1 cellular context compared by ENCODE assay signal in genomic region chr11:61972796-61973602, GRCh38.
TF ChIP-seq lines count a peak whose summit lies in the region.

No MANE protein-coding gene starts in this region.

TF ChIP-seq in HepG2, 621 proteins besides CTCF, POLR2A, EP300 and RAD21 (continued from another document and continues in another):
- TF ChIP-seq, protein P1, sequence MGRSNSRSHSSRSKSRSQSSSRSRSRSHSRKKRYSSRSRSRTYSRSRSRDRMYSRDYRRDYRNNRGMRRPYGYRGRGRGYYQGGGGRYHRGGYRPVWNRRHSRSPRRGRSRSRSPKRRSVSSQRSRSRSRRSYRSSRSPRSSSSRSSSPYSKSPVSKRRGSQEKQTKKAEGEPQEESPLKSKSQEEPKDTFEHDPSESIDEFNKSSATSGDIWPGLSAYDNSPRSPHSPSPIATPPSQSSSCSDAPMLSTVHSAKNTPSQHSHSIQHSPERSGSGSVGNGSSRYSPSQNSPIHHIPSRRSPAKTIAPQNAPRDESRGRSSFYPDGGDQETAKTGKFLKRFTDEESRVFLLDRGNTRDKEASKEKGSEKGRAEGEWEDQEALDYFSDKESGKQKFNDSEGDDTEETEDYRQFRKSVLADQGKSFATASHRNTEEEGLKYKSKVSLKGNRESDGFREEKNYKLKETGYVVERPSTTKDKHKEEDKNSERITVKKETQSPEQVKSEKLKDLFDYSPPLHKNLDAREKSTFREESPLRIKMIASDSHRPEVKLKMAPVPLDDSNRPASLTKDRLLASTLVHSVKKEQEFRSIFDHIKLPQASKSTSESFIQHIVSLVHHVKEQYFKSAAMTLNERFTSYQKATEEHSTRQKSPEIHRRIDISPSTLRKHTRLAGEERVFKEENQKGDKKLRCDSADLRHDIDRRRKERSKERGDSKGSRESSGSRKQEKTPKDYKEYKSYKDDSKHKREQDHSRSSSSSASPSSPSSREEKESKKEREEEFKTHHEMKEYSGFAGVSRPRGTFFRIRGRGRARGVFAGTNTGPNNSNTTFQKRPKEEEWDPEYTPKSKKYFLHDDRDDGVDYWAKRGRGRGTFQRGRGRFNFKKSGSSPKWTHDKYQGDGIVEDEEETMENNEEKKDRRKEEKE (IDR thresholded peaks at IDR 0.05): no peak
- no peak; the same call in 1 of the 2 replicates for TF ChIP-seq SP5 (CRISPR knock-in tag; IDR thresholded peaks at IDR 0.05; ENCODE audit: borderline replicate concordance, low read depth)
- no peak for TF ChIP-seq NR1H2 (CRISPR knock-in tag; IDR thresholded peaks at IDR 0.05; ENCODE audit: borderline replicate concordance, low read depth)
- TF ChIP-seq, protein P2, sequence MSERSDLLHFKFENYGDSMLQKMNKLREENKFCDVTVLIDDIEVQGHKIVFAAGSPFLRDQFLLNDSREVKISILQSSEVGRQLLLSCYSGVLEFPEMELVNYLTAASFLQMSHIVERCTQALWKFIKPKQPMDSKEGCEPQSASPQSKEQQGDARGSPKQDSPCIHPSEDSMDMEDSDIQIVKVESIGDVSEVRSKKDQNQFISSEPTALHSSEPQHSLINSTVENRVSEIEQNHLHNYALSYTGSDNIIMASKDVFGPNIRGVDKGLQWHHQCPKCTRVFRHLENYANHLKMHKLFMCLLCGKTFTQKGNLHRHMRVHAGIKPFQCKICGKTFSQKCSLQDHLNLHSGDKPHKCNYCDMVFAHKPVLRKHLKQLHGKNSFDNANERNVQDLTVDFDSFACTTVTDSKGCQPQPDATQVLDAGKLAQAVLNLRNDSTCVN (CRISPR knock-in tag; IDR thresholded peaks at IDR 0.05; ENCODE audit: borderline replicate concordance): peak; percentile 78; the same call in 1 of the 2 replicates
- peak; percentile 95 for TF ChIP-seq TFAP4 (IDR thresholded peaks at IDR 0.05; ENCODE audit: borderline replicate concordance, low read depth)
- no peak for TF ChIP-seq HDAC6 (IDR thresholded peaks at IDR 0.05; ENCODE audit: low read depth, low read length)
- 0 out of 2 replicates have a peak, but pooled peaks have one; percentile 38 for TF ChIP-seq SOX13 (IDR thresholded peaks at IDR 0.05)
- TF ChIP-seq SOX13 (CRISPR knock-in tag; conservative IDR thresholded peaks at IDR 0.05 in 1 of 2, IDR thresholded peaks at IDR 0.05 in 1 of 2): peak in 1 of 2 experiments; percentile 81; a peak in 2 of 4 replicates
- peak; percentile 48; the same call in 1 of the 2 replicates for TF ChIP-seq ZNF281 (CRISPR knock-in tag; IDR thresholded peaks at IDR 0.05; ENCODE audit: borderline replicate concordance)
- peak; percentile 86 for TF ChIP-seq ESRRA (CRISPR knock-in tag; IDR thresholded peaks at IDR 0.05; ENCODE audit: low read depth)
- TF ChIP-seq, protein P3, sequence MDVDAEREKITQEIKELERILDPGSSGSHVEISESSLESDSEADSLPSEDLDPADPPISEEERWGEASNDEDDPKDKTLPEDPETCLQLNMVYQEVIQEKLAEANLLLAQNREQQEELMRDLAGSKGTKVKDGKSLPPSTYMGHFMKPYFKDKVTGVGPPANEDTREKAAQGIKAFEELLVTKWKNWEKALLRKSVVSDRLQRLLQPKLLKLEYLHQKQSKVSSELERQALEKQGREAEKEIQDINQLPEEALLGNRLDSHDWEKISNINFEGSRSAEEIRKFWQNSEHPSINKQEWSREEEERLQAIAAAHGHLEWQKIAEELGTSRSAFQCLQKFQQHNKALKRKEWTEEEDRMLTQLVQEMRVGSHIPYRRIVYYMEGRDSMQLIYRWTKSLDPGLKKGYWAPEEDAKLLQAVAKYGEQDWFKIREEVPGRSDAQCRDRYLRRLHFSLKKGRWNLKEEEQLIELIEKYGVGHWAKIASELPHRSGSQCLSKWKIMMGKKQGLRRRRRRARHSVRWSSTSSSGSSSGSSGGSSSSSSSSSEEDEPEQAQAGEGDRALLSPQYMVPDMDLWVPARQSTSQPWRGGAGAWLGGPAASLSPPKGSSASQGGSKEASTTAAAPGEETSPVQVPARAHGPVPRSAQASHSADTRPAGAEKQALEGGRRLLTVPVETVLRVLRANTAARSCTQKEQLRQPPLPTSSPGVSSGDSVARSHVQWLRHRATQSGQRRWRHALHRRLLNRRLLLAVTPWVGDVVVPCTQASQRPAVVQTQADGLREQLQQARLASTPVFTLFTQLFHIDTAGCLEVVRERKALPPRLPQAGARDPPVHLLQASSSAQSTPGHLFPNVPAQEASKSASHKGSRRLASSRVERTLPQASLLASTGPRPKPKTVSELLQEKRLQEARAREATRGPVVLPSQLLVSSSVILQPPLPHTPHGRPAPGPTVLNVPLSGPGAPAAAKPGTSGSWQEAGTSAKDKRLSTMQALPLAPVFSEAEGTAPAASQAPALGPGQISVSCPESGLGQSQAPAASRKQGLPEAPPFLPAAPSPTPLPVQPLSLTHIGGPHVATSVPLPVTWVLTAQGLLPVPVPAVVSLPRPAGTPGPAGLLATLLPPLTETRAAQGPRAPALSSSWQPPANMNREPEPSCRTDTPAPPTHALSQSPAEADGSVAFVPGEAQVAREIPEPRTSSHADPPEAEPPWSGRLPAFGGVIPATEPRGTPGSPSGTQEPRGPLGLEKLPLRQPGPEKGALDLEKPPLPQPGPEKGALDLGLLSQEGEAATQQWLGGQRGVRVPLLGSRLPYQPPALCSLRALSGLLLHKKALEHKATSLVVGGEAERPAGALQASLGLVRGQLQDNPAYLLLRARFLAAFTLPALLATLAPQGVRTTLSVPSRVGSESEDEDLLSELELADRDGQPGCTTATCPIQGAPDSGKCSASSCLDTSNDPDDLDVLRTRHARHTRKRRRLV (CRISPR knock-in tag; IDR thresholded peaks at IDR 0.05): peak; percentile 90
- TF ChIP-seq ATF7-NPFF (CRISPR knock-in tag; IDR thresholded peaks at IDR 0.05; ENCODE audit: low read depth): peak; percentile 47; the same call in 1 of the 2 replicates
- peak; percentile 86 for TF ChIP-seq PATZ1 (CRISPR knock-in tag; IDR thresholded peaks at IDR 0.05)
- no peak for TF ChIP-seq DZIP1 (CRISPR knock-in tag; IDR thresholded peaks at IDR 0.05)
- TF ChIP-seq ZNF260 (CRISPR knock-in tag; IDR thresholded peaks at IDR 0.05; ENCODE audit: borderline replicate concordance, low read depth): no peak
- peak; percentile 25; the same call in 1 of the 2 replicates for TF ChIP-seq SIX1 (CRISPR knock-in tag; IDR thresholded peaks at IDR 0.05; ENCODE audit: borderline replicate concordance)
- TF ChIP-seq, protein P4, sequence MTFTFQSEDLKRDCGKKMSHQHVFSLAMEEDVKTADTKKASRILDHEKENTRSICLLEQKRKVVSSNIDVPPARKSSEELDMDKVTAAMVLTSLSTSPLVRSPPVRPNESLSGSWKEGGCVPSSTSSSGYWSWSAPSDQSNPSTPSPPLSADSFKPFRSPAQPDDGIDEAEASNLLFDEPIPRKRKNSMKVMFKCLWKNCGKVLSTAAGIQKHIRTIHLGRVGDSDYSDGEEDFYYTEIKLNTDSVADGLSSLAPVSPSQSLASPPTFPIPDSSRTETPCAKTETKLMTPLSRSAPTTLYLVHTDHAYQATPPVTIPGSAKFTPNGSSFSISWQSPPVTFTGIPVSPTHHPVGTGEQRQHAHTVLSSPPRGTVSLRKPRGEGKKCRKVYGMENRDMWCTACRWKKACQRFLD (CRISPR knock-in tag; IDR thresholded peaks at IDR 0.05; ENCODE audit: borderline replicate concordance): no peak
- peak; percentile 43 for TF ChIP-seq ZNF770 (CRISPR knock-in tag; IDR thresholded peaks at IDR 0.05)
- no peak for TF ChIP-seq CREB1 (IDR thresholded peaks at IDR 0.05)
- TF ChIP-seq CREB1 (CRISPR knock-in tag; IDR thresholded peaks at IDR 0.05): peak; percentile 57
- peak; percentile 38 for TF ChIP-seq ZSCAN21 (CRISPR knock-in tag; IDR thresholded peaks at IDR 0.05; ENCODE audit: borderline replicate concordance)
- TF ChIP-seq DR1 (CRISPR knock-in tag; IDR thresholded peaks at IDR 0.05): peak; percentile 51; the same call in 1 of the 2 replicates
- peak; percentile 45 for TF ChIP-seq SMC3 (IDR thresholded peaks at IDR 0.05; ENCODE audit: low read length)
- TF ChIP-seq GABPB1 (CRISPR knock-in tag; IDR thresholded peaks at IDR 0.05): peak; percentile 36
- peak; percentile 32; the same call in 1 of the 2 replicates for TF ChIP-seq NFYB (CRISPR knock-in tag; IDR thresholded peaks at IDR 0.05)
- no peak for TF ChIP-seq ZBTB34 (CRISPR knock-in tag; IDR thresholded peaks at IDR 0.05)
- TF ChIP-seq HDAC1 (CRISPR knock-in tag; IDR thresholded peaks at IDR 0.05): peak; percentile 74; the same call in 1 of the 2 replicates
